In the genomic region with DNA sequence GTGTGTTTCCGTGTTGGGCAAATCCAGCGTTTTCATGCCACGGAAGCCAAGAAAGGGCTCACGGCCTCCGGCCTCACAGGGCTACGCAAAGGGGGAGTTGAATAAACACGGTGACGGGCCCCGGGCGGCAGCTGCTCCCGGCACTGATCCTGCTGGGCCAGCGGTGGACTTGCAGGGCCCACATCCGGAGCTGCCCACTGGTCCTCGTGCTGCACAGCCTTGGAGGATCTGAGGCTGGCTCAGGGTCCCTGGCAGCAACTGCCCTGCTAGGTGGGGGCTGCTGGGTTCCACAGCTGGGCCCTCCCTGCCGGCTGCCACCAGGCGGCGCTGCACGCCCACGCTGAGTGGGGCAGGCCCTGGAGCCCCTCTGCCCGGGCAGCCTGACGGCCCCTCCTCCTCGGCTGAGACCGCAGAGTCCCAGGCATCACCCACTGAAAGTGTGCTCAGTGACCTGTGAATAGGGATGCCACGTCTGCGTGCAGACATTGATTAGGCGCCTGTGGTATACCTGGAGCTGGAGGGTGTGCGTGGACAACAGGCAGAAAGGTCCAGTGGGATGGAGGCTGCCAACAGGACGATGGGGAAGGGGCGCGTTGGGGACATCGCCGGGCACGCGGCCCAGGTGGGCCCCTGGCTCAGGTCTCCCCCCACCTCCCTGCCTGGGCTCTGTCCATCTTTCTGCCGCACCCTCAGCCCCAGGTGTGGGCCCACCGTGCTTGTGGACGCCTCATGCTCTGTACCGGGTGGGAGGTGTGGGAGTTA, we compare ENCODE assay signal across 9 cellular contexts. TPM values are rescaled to one million over a fixed set of nuclear protein-coding genes. Genes with fewer than 3 reads are reported as not detected.
A peak's percentile ranks its signal among the peaks of the same experiment; 100 is the strongest.
DNase-seq lines count a peak whose midpoint lies in the region; ATAC-seq and TF ChIP-seq lines count a peak whose summit lies in the region.
"Had no signal": no experiment of that assay in that cellular context is flagged by ENCODE, and none has a peak within 500 bp of the region (broad histone marks: within the 10 kb centered on the region; RNA-seq: fewer than 3 reads in every experiment).

No MANE protein-coding gene starts in this region.

- TF ChIP-seq POLR2A in transverse colon (IDR thresholded peaks at IDR 0.05) = peak; percentile 50

- H3K9ac ChIP-seq in MM.1S (ENCODE audit: low read length) = no peak overlapping the region

- H4K20me1 ChIP-seq in MM.1S (ENCODE audit: insufficient read depth, low read length) = peaks cover 1% of the 10 kb centered on the region; the same call in 1 of the 2 replicates

- no peaks in the 10 kb centered on the region for H3K4me1 ChIP-seq in MM.1S (ENCODE audit: low read length)
- H3K4me1 ChIP-seq in transverse colon = peaks cover 7 to 18% (median 12%) of the 10 kb centered on the region in 4 donors

- DNase-seq in GDM1 (lab: John Stamatoyannopoulos, UW) = peak; percentile 60
- DNase-seq in MM.1S = peak; percentile 45
- DNase-seq in activated CD8-positive, alpha-beta T cell treated with anti-CD3 and anti-CD28 coated beads, Interleukin-2, amount 10 ng/mL, durations not matched to agents 7 days and 5 days = peak; percentile 69
- DNase-seq in effector memory CD8-positive, alpha-beta T cell = peak; percentile 62 to 70 (median 63)
- peak; percentile 68 for DNase-seq in natural killer cell
- DNase-seq in transverse colon = peak; percentile 45

- CTCF ChIA-PET in activated CD8-positive, alpha-beta T cell treated with anti-CD3 and anti-CD28 coated beads, Interleukin-2, amount 10 ng/mL, durations not matched to agents 7 days and 5 days (lab: Charles Lee) = interaction anchor here (0.7 to 1.9 kb wide), 11 partner anchors 10 to 78 kb away, joined by 3 to 12 read pairs (median 4); partner anchors contain the start of gene CDC34

- no peaks in the 10 kb centered on the region for H3K9me2 ChIP-seq in MM.1S (replicated peaks; ENCODE audit: insufficient read depth, low read length)

- TF ChIP-seq CTCF in MM.1S (IDR thresholded peaks at IDR 0.05; ENCODE audit: low read length) (peak; percentile 88), natural killer cell (IDR thresholded peaks at IDR 0.05) (peak; percentile 84), transverse colon (IDR thresholded peaks at IDR 0.05) (peak; percentile 81 to 93 (median 85))

- POLR2A ChIA-PET in activated CD8-positive, alpha-beta T cell treated with anti-CD3 and anti-CD28 coated beads, Interleukin-2, amount 10 ng/mL, durations not matched to agents 7 days and 5 days (lab: Charles Lee) = interaction anchor here (0.7 kb wide), 1 partner anchor 150 kb away, joined by 3 read pairs; no protein-coding TSS in a partner anchor

- H3K36me3 Mint-ChIP-seq in activated CD8-positive, alpha-beta T cell treated with anti-CD3 and anti-CD28 coated beads, Interleukin-2, amount 10 ng/mL, durations not matched to agents 7 days and 5 days (ENCODE audit: low read depth) = peaks cover 9% of the 10 kb centered on the region
- H3K36me3 Mint-ChIP-seq in effector memory CD8-positive, alpha-beta T cell (ENCODE audit: insufficient read depth) = peaks cover 29% of the 10 kb centered on the region
- no peaks in the 10 kb centered on the region for H3K36me3 Mint-ChIP-seq in natural killer cell
- H3K36me3 Mint-ChIP-seq: activated naive CD4-positive, alpha-beta T cell treated with anti-CD3 and anti-CD28 coated beads, Interleukin-2, amount 50 U/mL, for 24 hours had no signal

- H3K79me2 ChIP-seq in MM.1S (ENCODE audit: low read length) = peaks cover 11% of the 10 kb centered on the region

- no peaks in the 10 kb centered on the region for H3K9me3 Mint-ChIP-seq in activated CD8-positive, alpha-beta T cell treated with anti-CD3 and anti-CD28 coated beads, Interleukin-2, amount 10 ng/mL, durations not matched to agents 7 days and 5 days (ENCODE audit: insufficient read depth)
- H3K9me3 Mint-ChIP-seq in effector memory CD8-positive, alpha-beta T cell = no peaks in the 10 kb centered on the region
- H3K9me3 Mint-ChIP-seq in natural killer cell = no peaks in the 10 kb centered on the region
- H3K9me3 Mint-ChIP-seq: activated naive CD4-positive, alpha-beta T cell treated with anti-CD3 and anti-CD28 coated beads, Interleukin-2, amount 50 U/mL, for 24 hours had no signal

- no peak overlapping the region for H3K4me3 Mint-ChIP-seq in activated CD8-positive, alpha-beta T cell treated with anti-CD3 and anti-CD28 coated beads, Interleukin-2, amount 10 ng/mL, durations not matched to agents 7 days and 5 days
- H3K4me3 Mint-ChIP-seq in effector memory CD8-positive, alpha-beta T cell = peak overlapping the region; percentile 2 to 44
- no peak overlapping the region for H3K4me3 Mint-ChIP-seq in natural killer cell
- H3K4me3 Mint-ChIP-seq: activated naive CD4-positive, alpha-beta T cell treated with anti-CD3 and anti-CD28 coated beads, Interleukin-2, amount 50 U/mL, for 24 hours had no signal

- peak; percentile 67 for ATAC-seq in activated CD8-positive, alpha-beta T cell treated with anti-CD3 and anti-CD28 coated beads, Interleukin-2, amount 10 ng/mL, durations not matched to agents 7 days and 5 days
- peak; percentile 74 for ATAC-seq in effector memory CD8-positive, alpha-beta T cell (replicated peaks)
- ATAC-seq in natural killer cell (peak; percentile 71 to 78 (median 77)), GM19455 (IDR thresholded peaks at IDR 0.05; ENCODE audit: unreplicated experiment) (no peak), GM21381 (IDR thresholded peaks at IDR 0.05; ENCODE audit: unreplicated experiment) (no peak)

- no peak for TF ChIP-seq EP300 in transverse colon (IDR thresholded peaks at IDR 0.05; ENCODE audit: low read depth)

- peaks cover 13% of the 10 kb centered on the region for H3K27me3 Mint-ChIP-seq in activated CD8-positive, alpha-beta T cell treated with anti-CD3 and anti-CD28 coated beads, Interleukin-2, amount 10 ng/mL, durations not matched to agents 7 days and 5 days (ENCODE audit: low read depth)
- peaks cover 0 to 11% of the 10 kb centered on the region in 2 donors for H3K27me3 Mint-ChIP-seq in effector memory CD8-positive, alpha-beta T cell
- no peaks in the 10 kb centered on the region for H3K27me3 Mint-ChIP-seq in natural killer cell (ENCODE audit: low read depth in 2 of 2)

- in situ Hi-C loops in transverse colon (cut with MboI; ENCODE audit: low pct_ligation_motif_present in 1 of 4, low pct_unique_long_range_greater_than_20kb in 1 of 4, low sequenced_read_pairs in 3 of 4) = no loop called here

- H3K9me3 ChIP-seq in MM.1S (replicated peaks; ENCODE audit: insufficient read depth, low read length) (no peaks in the 10 kb centered on the region), transverse colon (no peaks in the 10 kb centered on the region)

- no peak overlapping the region for H3K27ac Mint-ChIP-seq in activated CD8-positive, alpha-beta T cell treated with anti-CD3 and anti-CD28 coated beads, Interleukin-2, amount 10 ng/mL, durations not matched to agents 7 days and 5 days
- peak overlapping the region in 1 of 2 donors; percentile 75 for H3K27ac Mint-ChIP-seq in effector memory CD8-positive, alpha-beta T cell
- H3K27ac Mint-ChIP-seq in natural killer cell = no peak overlapping the region
- H3K27ac Mint-ChIP-seq: activated naive CD4-positive, alpha-beta T cell treated with anti-CD3 and anti-CD28 coated beads, Interleukin-2, amount 50 U/mL, for 24 hours had no signal

- intact Hi-C loops in natural killer cell (cut with micrococcal nuclease) (loop anchor here (1.0 kb wide), 1 partner anchor 150 kb away; no protein-coding TSS in a partner anchor), transverse colon (cut with DNase I; ENCODE audit: low total_unique reads) (no loop called here)

- H3K4me2 ChIP-seq in MM.1S (ENCODE audit: low read depth, low read length) = no peak overlapping the region

- H3K27me3 ChIP-seq in MM.1S (replicated peaks; ENCODE audit: insufficient read depth, low read length) = peaks cover 26% of the 10 kb centered on the region
- H3K27me3 ChIP-seq in transverse colon = peaks cover 42% of the 10 kb centered on the region

- H3K4me3 ChIP-seq in MM.1S (ENCODE audit: low read length) = no peak overlapping the region
- H3K4me3 ChIP-seq in transverse colon = no peak overlapping the region

- peaks cover 4% of the 10 kb centered on the region for H3K4me1 Mint-ChIP-seq in activated CD8-positive, alpha-beta T cell treated with anti-CD3 and anti-CD28 coated beads, Interleukin-2, amount 10 ng/mL, durations not matched to agents 7 days and 5 days (ENCODE audit: low read depth)
- peaks cover 4 to 10% of the 10 kb centered on the region in 2 donors for H3K4me1 Mint-ChIP-seq in effector memory CD8-positive, alpha-beta T cell (ENCODE audit: low read depth in 2 of 2)
- peaks cover 5 to 6% of the 10 kb centered on the region in 2 donors for H3K4me1 Mint-ChIP-seq in natural killer cell

- H3K27ac ChIP-seq in MM.1S (ENCODE audit: low read length) = no peak overlapping the region
- no peak overlapping the region for H3K27ac ChIP-seq in transverse colon

- no peaks in the 10 kb centered on the region for H3F3A ChIP-seq in MM.1S (ENCODE audit: insufficient read depth, low read length)

- H3K36me3 ChIP-seq in MM.1S (replicated peaks; ENCODE audit: insufficient read depth, low read length) (no peaks in the 10 kb centered on the region), transverse colon (peaks cover 0 to 24% (median 11%) of the 10 kb centered on the region in 4 donors)

- WGBS in transverse colon (ENCODE audit: low coverage in 1 of 2), 2 donors = 23 to 48% methylated on average over 4 to 29 of the region's 38 CpGs

- H2AFZ ChIP-seq in MM.1S (ENCODE audit: low read length) = no peak overlapping the region

RNA-seq across cellular contexts. Expression of gene HCN2, which starts 5.3 kb away (rescaled TPM):
- total RNA-seq in activated CD8-positive, alpha-beta T cell treated with anti-CD3 and anti-CD28 coated beads, Interleukin-2, amount 10 ng/mL, durations not matched to agents 7 days and 5 days = 1 to 10 TPM in 1 of 2 experiments, under 1 TPM in 1; 0.84 to 1.3 TPM
- 1 to 10 TPM in 2 of 3 donors, under 1 TPM in 1; 0.96 to 1.6 (median 1.1) TPM for total RNA-seq in natural killer cell
- under 1 TPM in 3 of 4 donors, not detected in 1; 0.14 to 1.00 (median 0.64) TPM for total RNA-seq in transverse colon

RNA-seq across cellular contexts. Expression of gene BSG, which starts 12.0 kb away (rescaled TPM):
- 100 to 1,000 TPM; 207 to 217 TPM for total RNA-seq in activated CD8-positive, alpha-beta T cell treated with anti-CD3 and anti-CD28 coated beads, Interleukin-2, amount 10 ng/mL, durations not matched to agents 7 days and 5 days
- 100 to 1,000 TPM; 229 to 248 (median 236) TPM for total RNA-seq in natural killer cell
- total RNA-seq in transverse colon = 1,000 to 10,000 TPM in 3 of 4 donors, 100 to 1,000 TPM in 1; 909 to 2,228 (median 1,224) TPM

RNA-seq across cellular contexts. Expression of gene GZMM, which starts 40.6 kb away (rescaled TPM):
- 10 to 100 TPM; 86.9 to 87.3 TPM for total RNA-seq in activated CD8-positive, alpha-beta T cell treated with anti-CD3 and anti-CD28 coated beads, Interleukin-2, amount 10 ng/mL, durations not matched to agents 7 days and 5 days
- total RNA-seq in natural killer cell (100 to 1,000 TPM; 186 to 286 (median 253) TPM), transverse colon (1 to 10 TPM in 2 of 4 donors, not detected in 2; 1.1 to 1.8 TPM)

RNA-seq across cellular contexts. Expression of gene POLRMT, which starts 48.9 kb away (rescaled TPM):
- 10 to 100 TPM; 50.6 to 51.0 TPM for total RNA-seq in activated CD8-positive, alpha-beta T cell treated with anti-CD3 and anti-CD28 coated beads, Interleukin-2, amount 10 ng/mL, durations not matched to agents 7 days and 5 days
- total RNA-seq in natural killer cell (10 to 100 TPM; 57.2 to 58.5 (median 57.6) TPM), transverse colon (100 to 1,000 TPM in 1 of 4 donors, 10 to 100 TPM in 3; 45.9 to 114 (median 63.9) TPM)

RNA-seq across cellular contexts. Expression of gene CDC34, which starts 52.9 kb away (rescaled TPM):
- total RNA-seq in activated CD8-positive, alpha-beta T cell treated with anti-CD3 and anti-CD28 coated beads, Interleukin-2, amount 10 ng/mL, durations not matched to agents 7 days and 5 days = 10 to 100 TPM; 49.0 to 53.0 TPM
- total RNA-seq in natural killer cell (100 to 1,000 TPM in 2 of 3 donors, 10 to 100 TPM in 1; 68.5 to 114 (median 101) TPM), transverse colon (100 to 1,000 TPM in 3 of 4 donors, 10 to 100 TPM in 1; 72.0 to 116 (median 103) TPM)

Comparison
In these comparisons a context has a peak if more than half of its experiments do, and no peak if none do; other contexts are left out.
1. ATAC-seq: peak in activated CD8-positive, alpha-beta T cell treated with anti-CD3 and anti-CD28 coated beads, Interleukin-2, amount 10 ng/mL, durations not matched to agents 7 days and 5 days (single experiment), effector memory CD8-positive, alpha-beta T cell (single experiment) and natural killer cell (3 of 3); none in GM19455 (single experiment) and GM21381 (single experiment).
2. H3K4me3 Mint-ChIP-seq: peak in effector memory CD8-positive, alpha-beta T cell (2 of 2); none in activated CD8-positive, alpha-beta T cell treated with anti-CD3 and anti-CD28 coated beads, Interleukin-2, amount 10 ng/mL, durations not matched to agents 7 days and 5 days (single experiment) and natural killer cell (single experiment).
3. RNA of gene GZMM, which starts 40.6 kb away (total RNA-seq): 186 to 286 TPM in natural killer cell and 86.9 to 87.3 TPM in activated CD8-positive, alpha-beta T cell treated with anti-CD3 and anti-CD28 coated beads, Interleukin-2, amount 10 ng/mL, durations not matched to agents 7 days and 5 days; 1.1 to 1.8 TPM in transverse colon; every median in the first group is over 10 times any median in the second.
4. Peak in every context shown above with its lines, with median percentiles within 50 percentile points of each other: DNase-seq and CTCF ChIP-seq.